ENCODE assay signal across 14 cellular contexts in genomic region chr10:73769396-73769795, GRCh38. TPM values are rescaled to one million over a fixed set of nuclear protein-coding genes. Genes with fewer than 3 reads are reported as not detected.
DNase-seq lines count a peak whose midpoint lies in the region; ATAC-seq and TF ChIP-seq lines count a peak whose summit lies in the region.
"Had no signal": no experiment of that assay in that cellular context is flagged by ENCODE, and none has a peak within 500 bp of the region (broad histone marks: within the 10 kb centered on the region; RNA-seq: fewer than 3 reads in every experiment).

No MANE protein-coding gene starts in this region.

- H3K4me1 Mint-ChIP-seq in T-helper 2 cell treated with Interferon-gamma antibody and Interleukin-4, amounts not matched to agents 5 μg/mL and 100 μg/mL, for 36 hours (ENCODE audit: low read depth): peaks cover 39% of the 10 kb centered on the region
- H3K4me1 Mint-ChIP-seq in activated T-helper 17 cell treated with anti-CD3 and anti-CD28 coated beads, Interleukin-2, amount 50 U/mL, for 72 hours: peaks cover 19% of the 10 kb centered on the region
- H3K4me1 Mint-ChIP-seq in nephron: peaks cover 25% of the 10 kb centered on the region

- H3K4me3 Mint-ChIP-seq in T-helper 2 cell treated with Interferon-gamma antibody and Interleukin-4, amounts not matched to agents 5 μg/mL and 100 μg/mL, for 36 hours: no peak overlapping the region
- peak overlapping the region; percentile 15 for H3K4me3 Mint-ChIP-seq in activated T-helper 17 cell treated with anti-CD3 and anti-CD28 coated beads, Interleukin-2, amount 50 U/mL, for 72 hours
- H3K4me3 Mint-ChIP-seq in nephron: peak overlapping the region in 2 of 3 experiments; percentile 50 to 62

- no peak for ATAC-seq in activated T-helper 17 cell treated with anti-CD3 and anti-CD28 coated beads, Interleukin-2, amount 50 U/mL, for 72 hours (replicated peaks)
- ATAC-seq in GM19397 (IDR thresholded peaks at IDR 0.05; ENCODE audit: unreplicated experiment): no peak
- ATAC-seq: body of pancreas, Right ventricle myocardium inferior had no signal

- H3K36me3 Mint-ChIP-seq in T-helper 2 cell treated with Interferon-gamma antibody and Interleukin-4, amounts not matched to agents 5 μg/mL and 100 μg/mL, for 36 hours (ENCODE audit: low read depth): peaks cover 77% of the 10 kb centered on the region
- H3K36me3 Mint-ChIP-seq in activated T-helper 17 cell treated with anti-CD3 and anti-CD28 coated beads, Interleukin-2, amount 50 U/mL, for 72 hours (ENCODE audit: low read depth): peaks cover 98% of the 10 kb centered on the region
- H3K36me3 Mint-ChIP-seq in nephron (ENCODE audit: low read depth): peaks cover 70% of the 10 kb centered on the region

- H3K27ac Mint-ChIP-seq in T-helper 2 cell treated with Interferon-gamma antibody and Interleukin-4, amounts not matched to agents 5 μg/mL and 100 μg/mL, for 36 hours: peak overlapping the region; percentile 52
- peak overlapping the region; percentile 64 for H3K27ac Mint-ChIP-seq in activated T-helper 17 cell treated with anti-CD3 and anti-CD28 coated beads, Interleukin-2, amount 50 U/mL, for 72 hours
- peak overlapping the region in 1 of 3 experiments; percentile 0 for H3K27ac Mint-ChIP-seq in nephron

- H3K9me3 Mint-ChIP-seq in T-helper 2 cell treated with Interferon-gamma antibody and Interleukin-4, amounts not matched to agents 5 μg/mL and 100 μg/mL, for 36 hours: no peaks in the 10 kb centered on the region
- no peaks in the 10 kb centered on the region for H3K9me3 Mint-ChIP-seq in activated T-helper 17 cell treated with anti-CD3 and anti-CD28 coated beads, Interleukin-2, amount 50 U/mL, for 72 hours
- H3K9me3 Mint-ChIP-seq in nephron: no peaks in the 10 kb centered on the region
- H3K9me3 Mint-ChIP-seq: H9 had no signal

- peak; percentile 20 for TF ChIP-seq POLR2A in GM19193 (IDR thresholded peaks at IDR 0.05; ENCODE audit: extremely low read depth, insufficient read depth, insufficient read length)

- no peak for DNase-seq in T-helper 2 cell treated with Interferon-gamma antibody and Interleukin-4, amounts not matched to agents 5 μg/mL and 100 μg/mL, for 36 hours (ENCODE audit: low spot score)
- DNase-seq in T-helper 2 cell: no peak
- DNase-seq in activated CD8-positive, alpha-beta memory T cell treated with anti-CD3 and anti-CD28 coated beads, Interleukin-2, amount 50 U/mL, for 48 hours: no peak
- no peak for DNase-seq in NCI-H69 (lab: John Stamatoyannopoulos, UW)
- DNase-seq: body of pancreas, foreskin fibroblast, hypothalamus, kidney had no signal

- TF ChIP-seq CTCF in nephron (IDR thresholded peaks at IDR 0.05; ENCODE audit: unreplicated experiment in 3 of 3): no peak

- no peaks in the 10 kb centered on the region for H3K27me3 Mint-ChIP-seq in T-helper 2 cell treated with Interferon-gamma antibody and Interleukin-4, amounts not matched to agents 5 μg/mL and 100 μg/mL, for 36 hours (ENCODE audit: low read depth)
- H3K27me3 Mint-ChIP-seq in activated T-helper 17 cell treated with anti-CD3 and anti-CD28 coated beads, Interleukin-2, amount 50 U/mL, for 72 hours: no peaks in the 10 kb centered on the region
- no peaks in the 10 kb centered on the region for H3K27me3 Mint-ChIP-seq in nephron (ENCODE audit: low read depth)

RNA-seq across cellular contexts. Expression of gene CHCHD1, which starts 12.5 kb away (rescaled TPM):
- total RNA-seq in activated T-helper 17 cell treated with anti-CD3 and anti-CD28 coated beads, Interleukin-2, amount 50 U/mL, for 72 hours: 10 to 100 TPM; 30.2 to 32.8 TPM

RNA-seq across cellular contexts. Expression of gene ZSWIM8, which starts 16.0 kb away (rescaled TPM):
- total RNA-seq in activated T-helper 17 cell treated with anti-CD3 and anti-CD28 coated beads, Interleukin-2, amount 50 U/mL, for 72 hours: 100 to 1,000 TPM in 1 of 2 donors, 10 to 100 TPM in 1; 66.1 to 113 TPM

RNA-seq across cellular contexts. Expression of gene SEC24C, which starts 25.2 kb away (rescaled TPM):
- total RNA-seq in activated T-helper 17 cell treated with anti-CD3 and anti-CD28 coated beads, Interleukin-2, amount 50 U/mL, for 72 hours: 100 to 1,000 TPM in 1 of 2 donors, 10 to 100 TPM in 1; 98.5 to 129 TPM

RNA-seq across cellular contexts. Expression of gene NDST2, which starts 42.0 kb away (rescaled TPM):
- 10 to 100 TPM; 41.2 to 64.0 TPM for total RNA-seq in activated T-helper 17 cell treated with anti-CD3 and anti-CD28 coated beads, Interleukin-2, amount 50 U/mL, for 72 hours
